Comparison of ENCODE assay signal across 1 cellular context in genomic region chr4:78569291-78569821, GRCh38.
TF ChIP-seq lines count a peak whose summit lies in the region.

No MANE protein-coding gene starts in this region.

TF ChIP-seq in SK-N-SH, 30 proteins besides CTCF, POLR2A, EP300 and RAD21 (continued from another document):
- no peak for TF ChIP-seq REST (IDR thresholded peaks at IDR 0.05; ENCODE audit: low read depth, low read length)
- no peak for TF ChIP-seq TAF1 (IDR thresholded peaks at IDR 0.05; ENCODE audit: borderline replicate concordance, low read depth, low read length)
- peak; percentile 72 for TF ChIP-seq TEAD4 (IDR thresholded peaks at IDR 0.05; ENCODE audit: borderline replicate concordance, insufficient read depth)
- no peak for TF ChIP-seq IRF3 (IDR thresholded peaks at IDR 0.05; ENCODE audit: low read depth, low read length)
- no peak for TF ChIP-seq MEF2A (IDR thresholded peaks at IDR 0.05; ENCODE audit: borderline replicate concordance, low read depth)
- peak; percentile 45; the same call in 1 of the 2 replicates for TF ChIP-seq FOSL2 (IDR thresholded peaks at IDR 0.05; ENCODE audit: borderline replicate concordance, low read depth)
- no peak for TF ChIP-seq NRF1 (IDR thresholded peaks at IDR 0.05; ENCODE audit: low read depth, low read length)
- TF ChIP-seq RFX5 (IDR thresholded peaks at IDR 0.05; ENCODE audit: low read length), result no peak
- TF ChIP-seq POLR2AphosphoS5 (IDR thresholded peaks at IDR 0.05; ENCODE audit: low read depth, low read length), result no peak
- no peak for TF ChIP-seq EZH2phosphoT487 (IDR thresholded peaks at IDR 0.05; ENCODE audit: borderline replicate concordance, low read depth)
- no peak for TF ChIP-seq FOXJ3 (CRISPR knock-in tag; IDR thresholded peaks at IDR 0.05)
- TF ChIP-seq USF2 (IDR thresholded peaks at IDR 0.05; ENCODE audit: borderline replicate concordance, low read depth, low read length), result no peak
- TF ChIP-seq TCF12 (IDR thresholded peaks at IDR 0.05), result peak; percentile 57
- TF ChIP-seq USF1 (IDR thresholded peaks at IDR 0.05; ENCODE audit: borderline replicate concordance, low read depth), result no peak
- TF ChIP-seq RCOR1 (IDR thresholded peaks at IDR 0.05; ENCODE audit: low read length), result no peak
- TF ChIP-seq SMC3 (IDR thresholded peaks at IDR 0.05; ENCODE audit: low read depth, low read length), result no peak
- TF ChIP-seq JUND (IDR thresholded peaks at IDR 0.05), result peak; percentile 51
- TF ChIP-seq NFIC (IDR thresholded peaks at IDR 0.05; ENCODE audit: borderline replicate concordance), result peak; percentile 71
- no peak for TF ChIP-seq MAX (IDR thresholded peaks at IDR 0.05; ENCODE audit: low read depth)
- TF ChIP-seq ELF1 (IDR thresholded peaks at IDR 0.05), result no peak
- TF ChIP-seq GATA2 (CRISPR knock-in tag; IDR thresholded peaks at IDR 0.05), result no peak
- no peak for TF ChIP-seq PBX3 (IDR thresholded peaks at IDR 0.05)
- TF ChIP-seq FOXM1 (IDR thresholded peaks at IDR 0.05; ENCODE audit: low read depth), result no peak
